In the genomic region with DNA sequence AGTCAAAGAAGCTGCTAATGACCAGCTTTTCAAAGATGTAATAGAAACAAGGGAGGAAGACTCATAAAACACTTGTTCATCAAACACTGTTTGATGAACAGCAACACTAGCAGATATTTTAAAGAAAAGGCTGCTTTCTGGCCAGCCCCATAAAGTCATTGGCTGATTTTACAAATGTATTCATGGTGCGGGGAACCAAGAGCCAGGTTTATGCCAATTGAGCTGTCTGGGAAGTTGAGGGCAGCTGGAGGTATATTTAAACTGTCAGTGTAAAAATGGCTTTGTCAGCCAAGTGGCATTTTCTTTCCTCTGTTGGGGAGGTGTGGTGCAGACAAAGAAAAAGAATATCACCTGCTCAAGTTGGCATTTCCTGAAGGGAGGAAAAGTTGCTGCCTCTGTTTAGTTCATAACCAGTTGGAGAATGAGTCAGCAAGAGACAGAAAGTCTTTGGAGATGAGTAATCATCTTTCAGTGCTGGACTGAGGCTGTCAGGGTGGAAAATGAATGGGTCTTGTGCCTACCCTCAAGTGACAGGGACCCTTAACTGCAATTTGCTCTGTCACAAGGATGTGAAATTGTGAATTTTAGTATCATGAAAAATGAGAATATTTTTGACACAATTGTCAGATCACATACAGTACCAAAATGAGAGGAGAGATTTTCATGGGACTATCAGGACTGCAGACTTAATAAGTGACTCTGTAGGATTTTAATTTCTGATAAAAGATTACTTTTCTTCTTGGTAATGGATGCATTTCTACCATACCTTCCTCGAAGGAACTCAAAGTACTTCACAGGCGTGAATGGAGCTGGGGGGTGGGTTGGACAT, we compare ENCODE assay signal across 1 cellular context.
TF ChIP-seq lines count a peak whose summit lies in the region.

No MANE protein-coding gene starts in this region.

TF ChIP-seq in GM23338, 12 proteins besides CTCF, POLR2A, EP300 and RAD21 (continued from another document):
- TF ChIP-seq, protein P1, sequence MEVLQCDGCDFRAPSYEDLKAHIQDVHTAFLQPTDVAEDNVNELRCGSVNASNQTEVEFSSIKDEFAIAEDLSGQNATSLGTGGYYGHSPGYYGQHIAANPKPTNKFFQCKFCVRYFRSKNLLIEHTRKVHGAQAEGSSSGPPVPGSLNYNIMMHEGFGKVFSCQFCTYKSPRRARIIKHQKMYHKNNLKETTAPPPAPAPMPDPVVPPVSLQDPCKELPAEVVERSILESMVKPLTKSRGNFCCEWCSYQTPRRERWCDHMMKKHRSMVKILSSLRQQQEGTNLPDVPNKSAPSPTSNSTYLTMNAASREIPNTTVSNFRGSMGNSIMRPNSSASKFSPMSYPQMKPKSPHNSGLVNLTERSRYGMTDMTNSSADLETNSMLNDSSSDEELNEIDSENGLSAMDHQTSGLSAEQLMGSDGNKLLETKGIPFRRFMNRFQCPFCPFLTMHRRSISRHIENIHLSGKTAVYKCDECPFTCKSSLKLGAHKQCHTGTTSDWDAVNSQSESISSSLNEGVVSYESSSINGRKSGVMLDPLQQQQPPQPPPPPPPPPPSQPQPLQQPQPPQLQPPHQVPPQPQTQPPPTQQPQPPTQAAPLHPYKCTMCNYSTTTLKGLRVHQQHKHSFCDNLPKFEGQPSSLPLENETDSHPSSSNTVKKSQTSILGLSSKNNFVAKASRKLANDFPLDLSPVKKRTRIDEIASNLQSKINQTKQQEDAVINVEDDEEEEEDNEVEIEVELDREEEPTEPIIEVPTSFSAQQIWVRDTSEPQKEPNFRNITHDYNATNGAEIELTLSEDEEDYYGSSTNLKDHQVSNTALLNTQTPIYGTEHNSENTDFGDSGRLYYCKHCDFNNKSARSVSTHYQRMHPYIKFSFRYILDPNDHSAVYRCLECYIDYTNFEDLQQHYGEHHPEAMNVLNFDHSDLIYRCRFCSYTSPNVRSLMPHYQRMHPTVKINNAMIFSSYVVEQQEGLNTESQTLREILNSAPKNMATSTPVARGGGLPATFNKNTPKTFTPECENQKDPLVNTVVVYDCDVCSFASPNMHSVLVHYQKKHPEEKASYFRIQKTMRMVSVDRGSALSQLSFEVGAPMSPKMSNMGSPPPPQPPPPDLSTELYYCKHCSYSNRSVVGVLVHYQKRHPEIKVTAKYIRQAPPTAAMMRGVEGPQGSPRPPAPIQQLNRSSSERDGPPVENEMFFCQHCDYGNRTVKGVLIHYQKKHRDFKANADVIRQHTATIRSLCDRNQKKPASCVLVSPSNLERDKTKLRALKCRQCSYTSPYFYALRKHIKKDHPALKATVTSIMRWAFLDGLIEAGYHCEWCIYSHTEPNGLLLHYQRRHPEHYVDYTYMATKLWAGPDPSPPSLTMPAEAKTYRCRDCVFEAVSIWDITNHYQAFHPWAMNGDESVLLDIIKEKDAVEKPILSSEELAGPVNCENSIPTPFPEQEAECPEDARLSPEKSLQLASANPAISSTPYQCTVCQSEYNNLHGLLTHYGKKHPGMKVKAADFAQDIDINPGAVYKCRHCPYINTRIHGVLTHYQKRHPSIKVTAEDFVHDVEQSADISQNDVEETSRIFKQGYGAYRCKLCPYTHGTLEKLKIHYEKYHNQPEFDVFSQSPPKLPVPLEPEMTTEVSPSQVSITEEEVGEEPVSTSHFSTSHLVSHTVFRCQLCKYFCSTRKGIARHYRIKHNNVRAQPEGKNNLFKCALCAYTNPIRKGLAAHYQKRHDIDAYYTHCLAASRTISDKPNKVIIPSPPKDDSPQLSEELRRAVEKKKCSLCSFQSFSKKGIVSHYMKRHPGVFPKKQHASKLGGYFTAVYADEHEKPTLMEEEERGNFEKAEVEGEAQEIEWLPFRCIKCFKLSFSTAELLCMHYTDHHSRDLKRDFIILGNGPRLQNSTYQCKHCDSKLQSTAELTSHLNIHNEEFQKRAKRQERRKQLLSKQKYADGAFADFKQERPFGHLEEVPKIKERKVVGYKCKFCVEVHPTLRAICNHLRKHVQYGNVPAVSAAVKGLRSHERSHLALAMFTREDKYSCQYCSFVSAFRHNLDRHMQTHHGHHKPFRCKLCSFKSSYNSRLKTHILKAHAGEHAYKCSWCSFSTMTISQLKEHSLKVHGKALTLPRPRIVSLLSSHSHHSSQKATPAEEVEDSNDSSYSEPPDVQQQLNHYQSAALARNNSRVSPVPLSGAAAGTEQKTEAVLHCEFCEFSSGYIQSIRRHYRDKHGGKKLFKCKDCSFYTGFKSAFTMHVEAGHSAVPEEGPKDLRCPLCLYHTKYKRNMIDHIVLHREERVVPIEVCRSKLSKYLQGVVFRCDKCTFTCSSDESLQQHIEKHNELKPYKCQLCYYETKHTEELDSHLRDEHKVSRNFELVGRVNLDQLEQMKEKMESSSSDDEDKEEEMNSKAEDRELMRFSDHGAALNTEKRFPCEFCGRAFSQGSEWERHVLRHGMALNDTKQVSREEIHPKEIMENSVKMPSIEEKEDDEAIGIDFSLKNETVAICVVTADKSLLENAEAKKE (CRISPR knock-in tag; IDR thresholded peaks at IDR 0.05) = no peak
- TF ChIP-seq ETS1 (IDR thresholded peaks at IDR 0.05) (no peak), EZH2phosphoT487 (IDR thresholded peaks at IDR 0.05; ENCODE audit: unreplicated experiment) (no peak)
